Comparison of ENCODE assay signal across 28 cellular contexts in genomic region chr12:63848450-63848849, GRCh38. TPM values are rescaled to one million over a fixed set of nuclear protein-coding genes. Genes with fewer than 3 reads are reported as not detected.
A peak's percentile ranks its signal among the peaks of the same experiment; 100 is the strongest.
DNase-seq lines count a peak whose midpoint lies in the region; ATAC-seq and TF ChIP-seq lines count a peak whose summit lies in the region.
"Had no signal": no experiment of that assay in that cellular context is flagged by ENCODE, and none has a peak within 500 bp of the region (broad histone marks: within the 10 kb centered on the region; RNA-seq: fewer than 3 reads in every experiment).

No MANE protein-coding gene starts in this region.

- H3K4me1 Mint-ChIP-seq in brain (peaks cover 68% of the 10 kb centered on the region), neural progenitor cell (peaks cover 22% of the 10 kb centered on the region)

- H3K36me3 Mint-ChIP-seq in brain (peaks cover 3% of the 10 kb centered on the region), neural progenitor cell (no peaks in the 10 kb centered on the region)
- H3K36me3 Mint-ChIP-seq: IgD-negative memory B cell; stimulated activated effector memory CD8-positive, alpha-beta T cell treated with anti-CD3 and anti-CD28 coated beads, Interleukin-12 subunit alpha, Interleukin-12 subunit beta, amount 100 ng/mL, for 72 hours had no signal

- no peak overlapping the region for H3K4me3 ChIP-seq in neural progenitor cell
- H3K4me3 ChIP-seq: adrenal gland, GM23338, heart right ventricle, lung, prostate gland, upper lobe of left lung had no signal

- no peak overlapping the region for H3K4me2 ChIP-seq in neural progenitor cell
- H3K4me2 ChIP-seq: GM23338 had no signal

- ATAC-seq in GM19397 (IDR thresholded peaks at IDR 0.05; ENCODE audit: unreplicated experiment) = no peak
- ATAC-seq: activated T-cell treated with anti-CD3 and anti-CD28 coated beads, Interleukin-2, amount 50 U/mL, for 4 hours; GM23338; heart right ventricle; sciatic nerve; stimulated activated effector memory CD8-positive, alpha-beta T cell treated with anti-CD3 and anti-CD28 coated beads, Interleukin-12 subunit alpha, Interleukin-12 subunit beta, amount 100 ng/mL, for 72 hours had no signal

- H3K4me1 ChIP-seq in neural progenitor cell = peaks cover 13% of the 10 kb centered on the region
- H3K4me1 ChIP-seq: prostate gland had no signal

- H3K27ac Mint-ChIP-seq in brain = peak overlapping the region in 4 of 5 experiments; percentile 44 to 84 (median 69)
- H3K27ac Mint-ChIP-seq in neural progenitor cell = peak overlapping the region; percentile 42
- H3K27ac Mint-ChIP-seq: GM23338; IgD-negative memory B cell; stimulated activated effector memory CD8-positive, alpha-beta T cell treated with anti-CD3 and anti-CD28 coated beads, Interleukin-12 subunit alpha, Interleukin-12 subunit beta, amount 100 ng/mL, for 72 hours had no signal

- H3K4me3 Mint-ChIP-seq in brain (peak overlapping the region; percentile 37 to 81 (median 77)), neural progenitor cell (no peak overlapping the region)
- H3K4me3 Mint-ChIP-seq: activated T-cell treated with anti-CD3 and anti-CD28 coated beads, Interleukin-2, amount 50 U/mL, for 4 hours; GM23338; IgD-negative memory B cell; stimulated activated effector memory CD8-positive, alpha-beta T cell treated with anti-CD3 and anti-CD28 coated beads, Interleukin-12 subunit alpha, Interleukin-12 subunit beta, amount 100 ng/mL, for 72 hours had no signal

- H3K27me3 Mint-ChIP-seq in brain (peaks cover 10% of the 10 kb centered on the region), neural progenitor cell (ENCODE audit: insufficient read depth, low read depth) (peaks cover 3% of the 10 kb centered on the region)

- peaks cover 13% of the 10 kb centered on the region for H3F3A ChIP-seq in neural progenitor cell (ENCODE audit: low read depth)

- no peak overlapping the region for H3K9ac ChIP-seq in neural progenitor cell

- no peaks in the 10 kb centered on the region for H4K20me1 ChIP-seq in neural progenitor cell (ENCODE audit: low read depth)

- in situ Hi-C loops in Caki2 (cut with HindIII; ENCODE audit: low pct_unique_long_range_greater_than_20kb, low sequenced_read_pairs) = loop anchor here (25.0 kb wide), 1 partner anchor 414 kb away; no protein-coding TSS in a partner anchor

- H3K9me3 Mint-ChIP-seq in brain = no peaks in the 10 kb centered on the region
- H3K9me3 Mint-ChIP-seq in neural progenitor cell = no peaks in the 10 kb centered on the region
- H3K9me3 Mint-ChIP-seq: activated T-cell treated with anti-CD3 and anti-CD28 coated beads, Interleukin-2, amount 50 U/mL, for 4 hours; GM23338; IgD-negative memory B cell; stimulated activated effector memory CD8-positive, alpha-beta T cell treated with anti-CD3 and anti-CD28 coated beads, Interleukin-12 subunit alpha, Interleukin-12 subunit beta, amount 100 ng/mL, for 72 hours had no signal

- peaks cover 12% of the 10 kb centered on the region for H3K27me3 ChIP-seq in neural progenitor cell
- H3K27me3 ChIP-seq: adrenal gland, brain microvascular endothelial cell, heart right ventricle, upper lobe of left lung had no signal

- H3K27ac ChIP-seq in neural progenitor cell = no peak overlapping the region
- H3K27ac ChIP-seq: adrenal gland, brain microvascular endothelial cell, C4-2B, heart right ventricle, prostate gland, upper lobe of left lung had no signal

- H3K36me3 ChIP-seq in neural progenitor cell = no peaks in the 10 kb centered on the region
- H3K36me3 ChIP-seq: adrenal gland, brain microvascular endothelial cell, heart right ventricle, prostate gland, upper lobe of left lung had no signal

- H3K9me3 ChIP-seq in neural progenitor cell (ENCODE audit: low read depth) = no peaks in the 10 kb centered on the region
- H3K9me3 ChIP-seq: adrenal gland, heart right ventricle, prostate gland, upper lobe of left lung had no signal

- peak; percentile 52 for DNase-seq in Caki2 (ENCODE audit: low read depth)
- peak; percentile 35 for DNase-seq in LoVo (ENCODE audit: low spot score)
- no peak for DNase-seq in neural progenitor cell (ENCODE audit: low spot score)
- DNase-seq in dedifferentiated amniotic fluid mesenchymal stem cell (ENCODE audit: extremely low spot score) = no peak
- DNase-seq in NCI-H1694 treated with DMSO at 0.1 percent for 48 hours (lab: John Stamatoyannopoulos, UW) = no peak
- DNase-seq: activated CD4-positive, alpha-beta T cell treated with anti-CD3 and anti-CD28 coated beads for 48 hours; activated naive CD4-positive, alpha-beta T cell treated with Interleukin-2 at 50 U/mL for 16 hours; activated T-cell treated with anti-CD3 and anti-CD28 coated beads, Interleukin-2, amount 50 U/mL, for 4 hours; adrenal gland; brain microvascular endothelial cell; EL; heart right ventricle; NCI-H1105; NCI-H1930; NCI-H526 treated with DMSO at 0.1 percent for 48 hours; RPMI8226; stimulated activated CD4-positive, alpha-beta T cell treated with anti-CD3 and anti-CD28 coated beads, Interleukin-4, amount 100 ng/mL, for 24 hours; substantia nigra; upper lobe of left lung had no signal

- H2AFZ ChIP-seq in neural progenitor cell (replicated peaks) = no peak overlapping the region
- H2AFZ ChIP-seq: GM23338 had no signal

- TF ChIP-seq CTCF in brain (conservative IDR thresholded peaks at IDR 0.05) (no peak), neural progenitor cell (IDR thresholded peaks at IDR 0.05) (no peak)

- peaks cover 11% of the 10 kb centered on the region for H3K79me2 ChIP-seq in neural progenitor cell (ENCODE audit: low read depth)

RNA-seq across cellular contexts. Expression of gene SRGAP1, which starts 4.0 kb away (rescaled TPM):
- total RNA-seq in Caki2 (2014; rRNA removed; shearing (Covaris generic); ENCODE audit: low replicate concordance) = 7.6 and 30.0 TPM in 2 replicates
- polyA plus RNA-seq in brain (ENCODE audit: insufficient read depth, low read depth, low replicate concordance) = 13.4 TPM
- 1.5 and 3.0 TPM in 2 replicates for total RNA-seq in neural progenitor cell (ENCODE audit: low replicate concordance)
- polyA plus RNA-seq: IgD-negative memory B cell had no signal

Comparison
In these comparisons a context has a peak if more than half of its experiments do, and no peak if none do; other contexts are left out.
1. DNase-seq: peak in Caki2 (single experiment) and LoVo (single experiment); none in neural progenitor cell (single experiment), dedifferentiated amniotic fluid mesenchymal stem cell (single experiment) and NCI-H1694 treated with DMSO at 0.1 percent for 48 hours (single experiment).